In the genomic region with DNA sequence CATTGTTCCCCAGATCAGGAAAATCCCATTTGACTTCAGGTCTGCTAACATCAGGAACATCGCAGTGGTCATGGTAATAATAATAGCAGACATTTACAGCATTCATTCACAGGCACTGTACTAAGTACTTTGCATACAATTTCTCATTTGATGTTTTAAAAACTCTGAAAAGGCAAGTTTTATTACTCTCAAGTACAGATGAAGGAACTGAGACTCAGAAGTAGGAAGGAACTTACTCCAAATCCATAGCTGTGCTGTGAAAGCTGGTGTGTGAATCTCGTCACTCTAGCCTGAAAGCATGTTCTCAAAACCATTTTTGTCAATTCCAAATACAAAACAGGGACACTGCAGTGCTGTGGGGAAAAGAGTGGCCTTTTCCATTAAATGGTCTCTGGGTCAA, we compare ENCODE assay signal across 14 cellular contexts.
"Had no signal": no experiment of that assay in that cellular context is flagged by ENCODE, and none has a peak within 500 bp of the region (broad histone marks: within the 10 kb centered on the region; RNA-seq: fewer than 3 reads in every experiment).

No MANE protein-coding gene starts in this region.

- H3K9me3 ChIP-seq: pancreas, uterus had no signal

- ATAC-seq: activated CD4-positive, CD25-positive, alpha-beta regulatory T cell treated with anti-CD3 and anti-CD28 coated beads, Interleukin-2, amount 50 U/mL, for 24 hours; left lobe of liver; pancreas; stimulated activated memory B cell treated with anti-CD40 and anti-IgM and Interleukin-4, amounts not matched to agents 10 μg/mL and 1 μg/mL and 100 μg/mL, for 72 hours had no signal

- H3K27ac ChIP-seq: pancreas, uterus had no signal

- H3K4me3 Mint-ChIP-seq: activated naive CD8-positive, alpha-beta T cell treated with anti-CD3 and anti-CD28 coated beads, Interleukin-2, amount 10 ng/mL, durations not matched to agents 7 days and 5 days; naive B cell; stimulated activated memory B cell treated with anti-CD40 and anti-IgM and Interleukin-4, amounts not matched to agents 10 μg/mL and 1 μg/mL and 100 μg/mL, for 72 hours had no signal

- H3K36me3 Mint-ChIP-seq: activated naive CD8-positive, alpha-beta T cell treated with anti-CD3 and anti-CD28 coated beads, Interleukin-2, amount 10 ng/mL, durations not matched to agents 7 days and 5 days; naive B cell; stimulated activated memory B cell treated with anti-CD40 and anti-IgM and Interleukin-4, amounts not matched to agents 10 μg/mL and 1 μg/mL and 100 μg/mL, for 72 hours had no signal

- H3K9me3 Mint-ChIP-seq: activated naive CD8-positive, alpha-beta T cell treated with anti-CD3 and anti-CD28 coated beads, Interleukin-2, amount 10 ng/mL, durations not matched to agents 7 days and 5 days; stimulated activated memory B cell treated with anti-CD40 and anti-IgM and Interleukin-4, amounts not matched to agents 10 μg/mL and 1 μg/mL and 100 μg/mL, for 72 hours had no signal

- H3K4me1 Mint-ChIP-seq: activated naive CD8-positive, alpha-beta T cell treated with anti-CD3 and anti-CD28 coated beads, Interleukin-2, amount 10 ng/mL, durations not matched to agents 7 days and 5 days had no signal

- H3K4me3 ChIP-seq: pancreas, uterus had no signal

- DNase-seq: activated CD4-positive, alpha-beta T cell treated with anti-CD3 and anti-CD28 coated beads, Interleukin-2, amount 50 U/mL, for 1 hour; activated naive CD4-positive, alpha-beta T cell; activated naive CD8-positive, alpha-beta T cell treated with anti-CD3 and anti-CD28 coated beads, Interleukin-2, amount 10 ng/mL, durations not matched to agents 7 days and 5 days; aorta; cerebellar nuclear complex; hippocampal formation; naive B cell; pancreas; stimulated activated CD4-positive, alpha-beta T cell treated with anti-CD3 and anti-CD28 coated beads, Interleukin-2, amount 100 ng/mL, for 48 hours; T-helper 9 cell; uterus had no signal

- H3K27ac Mint-ChIP-seq: activated naive CD8-positive, alpha-beta T cell treated with anti-CD3 and anti-CD28 coated beads, Interleukin-2, amount 10 ng/mL, durations not matched to agents 7 days and 5 days; stimulated activated memory B cell treated with anti-CD40 and anti-IgM and Interleukin-4, amounts not matched to agents 10 μg/mL and 1 μg/mL and 100 μg/mL, for 72 hours had no signal

- H3K4me1 ChIP-seq: uterus had no signal

- H3K27me3 ChIP-seq: pancreas, uterus had no signal

- H3K36me3 ChIP-seq: pancreas, uterus had no signal
